Comparison of ENCODE assay signal across 1 cellular context in the genomic region with DNA sequence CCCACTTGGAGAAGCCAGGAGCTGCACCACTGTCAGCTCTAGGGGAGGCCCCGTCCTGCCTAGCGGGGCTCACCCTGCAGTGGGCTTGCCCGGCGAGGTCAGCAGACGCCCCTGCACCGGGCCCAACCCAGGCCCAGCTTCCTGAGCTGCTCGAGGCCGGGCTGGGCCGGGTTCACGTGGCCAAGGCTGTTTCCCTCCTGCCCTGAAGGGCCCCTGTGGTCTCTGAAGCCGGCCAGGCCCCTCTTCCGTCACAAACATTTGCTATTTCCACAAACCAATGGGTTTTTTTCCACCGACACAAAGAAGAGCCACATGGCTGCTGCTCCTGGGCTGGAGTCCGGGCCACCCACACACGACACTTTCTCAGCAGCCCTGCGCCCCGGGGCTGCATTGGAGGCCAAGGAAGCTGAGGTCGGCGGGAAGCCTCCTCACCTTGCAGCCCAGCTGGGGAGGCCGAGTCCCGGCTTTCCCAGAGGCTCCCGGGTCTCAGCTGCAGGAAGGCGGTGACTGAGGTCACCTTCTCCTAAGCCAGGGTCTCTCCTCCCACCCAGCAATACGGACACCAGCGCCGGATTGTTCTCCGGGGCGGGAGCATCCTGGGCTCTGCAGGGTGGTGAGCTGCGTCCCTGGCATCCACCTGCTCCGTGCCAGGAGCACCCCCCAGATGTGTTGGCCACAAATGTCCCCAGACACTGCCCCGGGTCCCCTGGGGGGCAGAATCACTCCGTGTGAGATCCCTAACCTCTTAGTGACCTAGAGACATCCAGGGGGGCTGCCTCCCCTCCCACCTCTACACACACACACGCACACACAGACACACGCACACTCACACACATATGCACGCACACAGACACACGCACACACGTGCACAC.
TF ChIP-seq lines count a peak whose summit lies in the region.

No MANE protein-coding gene starts in this region.

TF ChIP-seq in H1, 55 proteins besides CTCF, POLR2A, EP300 and RAD21:
- TF ChIP-seq SIN3A (conservative IDR thresholded peaks at IDR 0.05 in 1 of 2, IDR thresholded peaks at IDR 0.05 in 1 of 2; ENCODE audit: low read depth in 1 of 2, low read length in 2 of 2) (no peak), POU5F1 (IDR thresholded peaks at IDR 0.05; ENCODE audit: low read depth, low read length) (no peak), SRF (IDR thresholded peaks at IDR 0.05; ENCODE audit: low read depth, low read length) (no peak), EZH2 (IDR thresholded peaks at IDR 0.05; ENCODE audit: low read depth, low read length, severe bottlenecking) (no peak), CBX5 (IDR thresholded peaks at IDR 0.05; ENCODE audit: low read depth, low read length) (no peak), ZNF274 (IDR thresholded peaks at IDR 0.05; ENCODE audit: borderline replicate concordance, extremely low read depth, low read length) (no peak), NRF1 (IDR thresholded peaks at IDR 0.05; ENCODE audit: low read depth, low read length) (no peak), YY1 (IDR thresholded peaks at IDR 0.05; ENCODE audit: low read depth, low read length) (no peak), SP2 (IDR thresholded peaks at IDR 0.05; ENCODE audit: low read length) (no peak), GTF2F1 (IDR thresholded peaks at IDR 0.05; ENCODE audit: borderline replicate concordance, low read depth, low read length) (no peak), CBX8 (IDR thresholded peaks at IDR 0.05; ENCODE audit: borderline replicate concordance, low read depth, low read length) (no peak), RNF2 (IDR thresholded peaks at IDR 0.05; ENCODE audit: borderline replicate concordance, low read depth, low read length, missing control alignments, poor library complexity, severe bottlenecking) (no peak), TBP (IDR thresholded peaks at IDR 0.05; ENCODE audit: low read depth, low read length) (no peak), GABPA (IDR thresholded peaks at IDR 0.05; ENCODE audit: borderline replicate concordance, insufficient read depth, low read length) (no peak), TCF12 (IDR thresholded peaks at IDR 0.05; ENCODE audit: low read depth, low read length) (no peak), HDAC6 (IDR thresholded peaks at IDR 0.05; ENCODE audit: low read depth, low read length) (no peak), CREB1 (IDR thresholded peaks at IDR 0.05) (no peak)
- TF ChIP-seq, protein P1, sequence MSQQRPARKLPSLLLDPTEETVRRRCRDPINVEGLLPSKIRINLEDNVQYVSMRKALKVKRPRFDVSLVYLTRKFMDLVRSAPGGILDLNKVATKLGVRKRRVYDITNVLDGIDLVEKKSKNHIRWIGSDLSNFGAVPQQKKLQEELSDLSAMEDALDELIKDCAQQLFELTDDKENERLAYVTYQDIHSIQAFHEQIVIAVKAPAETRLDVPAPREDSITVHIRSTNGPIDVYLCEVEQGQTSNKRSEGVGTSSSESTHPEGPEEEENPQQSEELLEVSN (IDR thresholded peaks at IDR 0.05) = no peak
- TF ChIP-seq, protein P2, sequence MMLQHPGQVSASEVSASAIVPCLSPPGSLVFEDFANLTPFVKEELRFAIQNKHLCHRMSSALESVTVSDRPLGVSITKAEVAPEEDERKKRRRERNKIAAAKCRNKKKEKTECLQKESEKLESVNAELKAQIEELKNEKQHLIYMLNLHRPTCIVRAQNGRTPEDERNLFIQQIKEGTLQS (IDR thresholded peaks at IDR 0.05; ENCODE audit: insufficient read depth, low read depth, low read length) = no peak
- TF ChIP-seq, protein P3, sequence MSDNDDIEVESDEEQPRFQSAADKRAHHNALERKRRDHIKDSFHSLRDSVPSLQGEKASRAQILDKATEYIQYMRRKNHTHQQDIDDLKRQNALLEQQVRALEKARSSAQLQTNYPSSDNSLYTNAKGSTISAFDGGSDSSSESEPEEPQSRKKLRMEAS (IDR thresholded peaks at IDR 0.05) = no peak
